Comparison of ENCODE assay signal across 1 cellular context in the genomic region with DNA sequence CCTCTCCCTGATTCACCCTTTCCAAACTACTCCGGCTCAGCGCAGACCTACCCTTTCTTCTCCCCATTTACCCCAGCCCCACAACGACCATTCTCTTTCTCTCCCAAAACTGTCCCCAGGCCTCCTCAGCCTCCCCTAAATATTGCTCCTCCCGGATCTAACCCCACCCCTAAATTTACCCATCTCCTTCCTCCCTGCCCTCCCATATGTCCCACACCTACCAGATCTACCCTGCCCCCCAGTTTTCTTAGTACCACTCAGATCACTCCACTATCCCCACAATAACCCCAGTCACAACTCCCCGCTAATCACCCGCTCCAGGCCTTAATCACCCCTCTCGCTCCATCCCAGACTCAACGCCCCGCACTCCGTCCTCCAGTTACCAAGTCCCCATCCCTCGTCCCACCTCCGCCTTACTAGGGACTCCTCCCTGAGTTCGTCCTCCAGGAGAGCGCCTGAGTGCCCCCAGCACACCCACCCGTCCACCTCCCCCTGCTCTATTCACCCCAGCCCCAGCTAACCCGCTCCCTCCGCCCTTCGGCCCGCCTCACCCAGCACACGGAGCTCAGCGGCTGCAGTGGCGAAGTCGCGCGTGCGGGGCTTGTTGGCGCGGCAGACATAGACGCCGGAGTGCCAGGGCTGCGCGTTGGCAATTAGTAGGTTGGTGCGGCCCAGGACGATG.
TF ChIP-seq lines count a peak whose summit lies in the region.

No MANE protein-coding gene starts in this region.

TF ChIP-seq in WTC11, 78 proteins besides CTCF, POLR2A, EP300 and RAD21 (continued from another document):
- TF ChIP-seq, protein P1, sequence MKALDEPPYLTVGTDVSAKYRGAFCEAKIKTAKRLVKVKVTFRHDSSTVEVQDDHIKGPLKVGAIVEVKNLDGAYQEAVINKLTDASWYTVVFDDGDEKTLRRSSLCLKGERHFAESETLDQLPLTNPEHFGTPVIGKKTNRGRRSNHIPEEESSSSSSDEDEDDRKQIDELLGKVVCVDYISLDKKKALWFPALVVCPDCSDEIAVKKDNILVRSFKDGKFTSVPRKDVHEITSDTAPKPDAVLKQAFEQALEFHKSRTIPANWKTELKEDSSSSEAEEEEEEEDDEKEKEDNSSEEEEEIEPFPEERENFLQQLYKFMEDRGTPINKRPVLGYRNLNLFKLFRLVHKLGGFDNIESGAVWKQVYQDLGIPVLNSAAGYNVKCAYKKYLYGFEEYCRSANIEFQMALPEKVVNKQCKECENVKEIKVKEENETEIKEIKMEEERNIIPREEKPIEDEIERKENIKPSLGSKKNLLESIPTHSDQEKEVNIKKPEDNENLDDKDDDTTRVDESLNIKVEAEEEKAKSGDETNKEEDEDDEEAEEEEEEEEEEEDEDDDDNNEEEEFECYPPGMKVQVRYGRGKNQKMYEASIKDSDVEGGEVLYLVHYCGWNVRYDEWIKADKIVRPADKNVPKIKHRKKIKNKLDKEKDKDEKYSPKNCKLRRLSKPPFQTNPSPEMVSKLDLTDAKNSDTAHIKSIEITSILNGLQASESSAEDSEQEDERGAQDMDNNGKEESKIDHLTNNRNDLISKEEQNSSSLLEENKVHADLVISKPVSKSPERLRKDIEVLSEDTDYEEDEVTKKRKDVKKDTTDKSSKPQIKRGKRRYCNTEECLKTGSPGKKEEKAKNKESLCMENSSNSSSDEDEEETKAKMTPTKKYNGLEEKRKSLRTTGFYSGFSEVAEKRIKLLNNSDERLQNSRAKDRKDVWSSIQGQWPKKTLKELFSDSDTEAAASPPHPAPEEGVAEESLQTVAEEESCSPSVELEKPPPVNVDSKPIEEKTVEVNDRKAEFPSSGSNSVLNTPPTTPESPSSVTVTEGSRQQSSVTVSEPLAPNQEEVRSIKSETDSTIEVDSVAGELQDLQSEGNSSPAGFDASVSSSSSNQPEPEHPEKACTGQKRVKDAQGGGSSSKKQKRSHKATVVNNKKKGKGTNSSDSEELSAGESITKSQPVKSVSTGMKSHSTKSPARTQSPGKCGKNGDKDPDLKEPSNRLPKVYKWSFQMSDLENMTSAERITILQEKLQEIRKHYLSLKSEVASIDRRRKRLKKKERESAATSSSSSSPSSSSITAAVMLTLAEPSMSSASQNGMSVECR (CRISPR knock-in tag; IDR thresholded peaks at IDR 0.05; ENCODE audit: borderline replicate concordance): no peak
- TF ChIP-seq ZNF263 (CRISPR knock-in tag; IDR thresholded peaks at IDR 0.05; ENCODE audit: low read depth): peak; percentile 95; the same call in 1 of the 2 replicates
- TF ChIP-seq, protein P2, sequence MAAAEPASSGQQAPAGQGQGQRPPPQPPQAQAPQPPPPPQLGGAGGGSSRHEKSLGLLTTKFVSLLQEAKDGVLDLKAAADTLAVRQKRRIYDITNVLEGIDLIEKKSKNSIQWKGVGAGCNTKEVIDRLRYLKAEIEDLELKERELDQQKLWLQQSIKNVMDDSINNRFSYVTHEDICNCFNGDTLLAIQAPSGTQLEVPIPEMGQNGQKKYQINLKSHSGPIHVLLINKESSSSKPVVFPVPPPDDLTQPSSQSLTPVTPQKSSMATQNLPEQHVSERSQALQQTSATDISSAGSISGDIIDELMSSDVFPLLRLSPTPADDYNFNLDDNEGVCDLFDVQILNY (CRISPR knock-in tag; IDR thresholded peaks at IDR 0.05): no peak
- TF ChIP-seq, protein P3, sequence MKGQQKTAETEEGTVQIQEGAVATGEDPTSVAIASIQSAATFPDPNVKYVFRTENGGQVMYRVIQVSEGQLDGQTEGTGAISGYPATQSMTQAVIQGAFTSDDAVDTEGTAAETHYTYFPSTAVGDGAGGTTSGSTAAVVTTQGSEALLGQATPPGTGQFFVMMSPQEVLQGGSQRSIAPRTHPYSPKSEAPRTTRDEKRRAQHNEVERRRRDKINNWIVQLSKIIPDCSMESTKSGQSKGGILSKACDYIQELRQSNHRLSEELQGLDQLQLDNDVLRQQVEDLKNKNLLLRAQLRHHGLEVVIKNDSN (CRISPR knock-in tag; IDR thresholded peaks at IDR 0.05): 0 out of 2 replicates have a peak, but pooled peaks have one; percentile 39
- TF ChIP-seq CREB1 (CRISPR knock-in tag; IDR thresholded peaks at IDR 0.05): no peak
- no peak for TF ChIP-seq OVOL2 (CRISPR knock-in tag; IDR thresholded peaks at IDR 0.05; ENCODE audit: borderline replicate concordance)
